8 cellular contexts compared by ENCODE assay signal in genomic region chr14:96090441-96091148, GRCh38. TPM values are rescaled to one million over a fixed set of nuclear protein-coding genes. Genes with fewer than 3 reads are reported as not detected.
DNase-seq lines count a peak whose midpoint lies in the region; ATAC-seq and TF ChIP-seq lines count a peak whose summit lies in the region.

No MANE protein-coding gene starts in this region.

- peak; percentile 77 for DNase-seq in EL
- DNase-seq in NCI-H510A (lab: John Stamatoyannopoulos, UW): peak; percentile 84
- peak; percentile 80 for DNase-seq in fibroblast of lung (ENCODE audit: low read depth in 2 of 2)
- DNase-seq in retina: peak; percentile 69
- no peak for DNase-seq in activated CD8-positive, alpha-beta T cell treated with anti-CD3 and anti-CD28 coated beads, Interleukin-2, amount 10 ng/mL, durations not matched to agents 7 days and 5 days
- no peak for DNase-seq in activated CD4-positive, alpha-beta T cell treated with anti-CD3 and anti-CD28 coated beads for 4 hours
- no peak for DNase-seq in GM10248 (ENCODE audit: extremely low spot score)

- POLR2A ChIA-PET in activated CD8-positive, alpha-beta T cell treated with anti-CD3 and anti-CD28 coated beads, Interleukin-2, amount 10 ng/mL, durations not matched to agents 7 days and 5 days (lab: Charles Lee): no interaction called here
- POLR2A ChIA-PET in GM10248 (lab: Yijun Ruan, JAX): no interaction called here

- H3K79me2 ChIP-seq in fibroblast of lung (ENCODE audit: control insufficient read depth, insufficient read depth, low read length): no peaks in the 10 kb centered on the region

- CTCF ChIA-PET in activated CD8-positive, alpha-beta T cell treated with anti-CD3 and anti-CD28 coated beads, Interleukin-2, amount 10 ng/mL, durations not matched to agents 7 days and 5 days (lab: Charles Lee): no interaction called here
- CTCF ChIA-PET in GM10248 (lab: Yijun Ruan, JAX): interaction anchor here (1.6 to 1.9 kb wide), 2 partner anchors 10 kb away, joined by 4 to 5 read pairs; no protein-coding TSS in a partner anchor

- H4K20me1 ChIP-seq in fibroblast of lung (ENCODE audit: control insufficient read depth, extremely low read depth, insufficient read depth, low read length): no peaks in the 10 kb centered on the region

- ATAC-seq in HG03159 (IDR thresholded peaks at IDR 0.05; ENCODE audit: unreplicated experiment): no peak
- no peak for ATAC-seq in activated CD8-positive, alpha-beta T cell treated with anti-CD3 and anti-CD28 coated beads, Interleukin-2, amount 10 ng/mL, durations not matched to agents 7 days and 5 days

- no peak overlapping the region for H2AFZ ChIP-seq in fibroblast of lung (ENCODE audit: low read length)

- H3K27me3 Mint-ChIP-seq in activated CD8-positive, alpha-beta T cell treated with anti-CD3 and anti-CD28 coated beads, Interleukin-2, amount 10 ng/mL, durations not matched to agents 7 days and 5 days (ENCODE audit: low read depth): no peaks in the 10 kb centered on the region

- TF ChIP-seq CTCF in fibroblast of lung (conservative IDR thresholded peaks at IDR 0.05 in 1 of 2, IDR thresholded peaks at IDR 0.05 in 1 of 2; ENCODE audit: low read depth in 1 of 2, low read length in 2 of 2) (peak in 1 of 2 donors; percentile 26), GM10248 (IDR thresholded peaks at IDR 0.05; ENCODE audit: control extremely low read depth, extremely low read depth, low read depth, missing control alignments) (no peak)

- H3K36me3 Mint-ChIP-seq in activated CD8-positive, alpha-beta T cell treated with anti-CD3 and anti-CD28 coated beads, Interleukin-2, amount 10 ng/mL, durations not matched to agents 7 days and 5 days (ENCODE audit: low read depth): no peaks in the 10 kb centered on the region

- H3K9me3 Mint-ChIP-seq in activated CD8-positive, alpha-beta T cell treated with anti-CD3 and anti-CD28 coated beads, Interleukin-2, amount 10 ng/mL, durations not matched to agents 7 days and 5 days (ENCODE audit: insufficient read depth): no peaks in the 10 kb centered on the region

- no peaks in the 10 kb centered on the region for H3K9me3 ChIP-seq in fibroblast of lung (ENCODE audit: control insufficient read depth, insufficient read depth, low read depth, low read length)

- no peaks in the 10 kb centered on the region for H3K4me1 Mint-ChIP-seq in activated CD8-positive, alpha-beta T cell treated with anti-CD3 and anti-CD28 coated beads, Interleukin-2, amount 10 ng/mL, durations not matched to agents 7 days and 5 days (ENCODE audit: low read depth)

- no peaks in the 10 kb centered on the region for H3K27me3 ChIP-seq in fibroblast of lung (ENCODE audit: control insufficient read depth, insufficient read depth, low read length)

- H3K27ac Mint-ChIP-seq in activated CD8-positive, alpha-beta T cell treated with anti-CD3 and anti-CD28 coated beads, Interleukin-2, amount 10 ng/mL, durations not matched to agents 7 days and 5 days: no peak overlapping the region

- peaks cover 9% of the 10 kb centered on the region for H3K4me1 ChIP-seq in fibroblast of lung (ENCODE audit: control insufficient read depth, extremely low read depth, insufficient read depth, low read length)

- no peak overlapping the region for H3K4me3 ChIP-seq in fibroblast of lung (replicated peaks in 1 of 4; ENCODE audit: control extremely low read depth in 1 of 4, insufficient read depth in 1 of 4, low read depth in 3 of 4, low read length in 4 of 4)

- peaks cover 4% of the 10 kb centered on the region for H3K36me3 ChIP-seq in fibroblast of lung (ENCODE audit: control insufficient read depth, insufficient read depth, low read length)

- H3K4me2 ChIP-seq in fibroblast of lung (ENCODE audit: extremely low read depth, insufficient read depth, low read length): peak overlapping the region; percentile 32

- H3K4me3 Mint-ChIP-seq in activated CD8-positive, alpha-beta T cell treated with anti-CD3 and anti-CD28 coated beads, Interleukin-2, amount 10 ng/mL, durations not matched to agents 7 days and 5 days: no peak overlapping the region

- H3K27ac ChIP-seq in fibroblast of lung (ENCODE audit: insufficient read depth, low read length): no peak overlapping the region

- no peak overlapping the region for H3K9ac ChIP-seq in fibroblast of lung (ENCODE audit: insufficient read depth, low read length)

RNA-seq across cellular contexts. Expression of gene C14orf132, which starts 51.4 kb away (rescaled TPM):
- 41.1 and 48.6 TPM in 2 replicates for total RNA-seq in fibroblast of lung
- polyA plus RNA-seq in fibroblast of lung: 12.1 and 20.6 TPM in 2 replicates
- 16.9 and 27.0 TPM in 2 replicates for polyA plus RNA-seq in fibroblast of lung (2012)
- polyA minus RNA-seq in fibroblast of lung (ENCODE audit: low replicate concordance): 13.4 and 39.0 TPM in 2 replicates
- total RNA-seq in activated CD8-positive, alpha-beta T cell treated with anti-CD3 and anti-CD28 coated beads, Interleukin-2, amount 10 ng/mL, durations not matched to agents 7 days and 5 days: under 1 TPM; 0.42 to 0.50 TPM

Comparison
In these comparisons a context has a peak if more than half of its experiments do, and no peak if none do; other contexts are left out.
1. DNase-seq: peak in EL (single experiment), NCI-H510A (single experiment), fibroblast of lung (2 of 2) and retina (single experiment); none in activated CD8-positive, alpha-beta T cell treated with anti-CD3 and anti-CD28 coated beads, Interleukin-2, amount 10 ng/mL, durations not matched to agents 7 days and 5 days (single experiment), activated CD4-positive, alpha-beta T cell treated with anti-CD3 and anti-CD28 coated beads for 4 hours (0 of 2) and GM10248 (single experiment).
2. RNA of gene C14orf132, which starts 51.4 kb away (total RNA-seq): 41.1 to 48.6 TPM in fibroblast of lung; 0.42 to 0.50 TPM in activated CD8-positive, alpha-beta T cell treated with anti-CD3 and anti-CD28 coated beads, Interleukin-2, amount 10 ng/mL, durations not matched to agents 7 days and 5 days; every median in the first group is over 10 times any median in the second.